Comparison of ENCODE assay signal across 27 cellular contexts in genomic region chrX:105117621-105118020, GRCh38.
"Had no signal": no experiment of that assay in that cellular context is flagged by ENCODE, and none has a peak within 500 bp of the region (broad histone marks: within the 10 kb centered on the region; RNA-seq: fewer than 3 reads in every experiment).

No MANE protein-coding gene starts in this region.

- H3K4me1 Mint-ChIP-seq: activated CD4-positive, alpha-beta memory T cell treated with anti-CD3 and anti-CD28 coated beads, Interleukin-2, amount 10 ng/mL, durations not matched to agents 7 days and 5 days; activated CD4-positive, alpha-beta T cell treated with anti-CD3 and anti-CD28 coated beads, Interleukin-2, amount 10 ng/mL, durations not matched to agents 7 days and 5 days; activated naive CD8-positive, alpha-beta T cell treated with anti-CD3 and anti-CD28 coated beads, Interleukin-2, amount 50 U/mL, for 24 hours had no signal

- H3K4me3 Mint-ChIP-seq: activated CD4-positive, alpha-beta memory T cell treated with anti-CD3 and anti-CD28 coated beads, Interleukin-2, amount 10 ng/mL, durations not matched to agents 7 days and 5 days; activated CD4-positive, alpha-beta T cell treated with anti-CD3 and anti-CD28 coated beads, Interleukin-2, amount 10 ng/mL, durations not matched to agents 7 days and 5 days; activated naive CD8-positive, alpha-beta T cell treated with anti-CD3 and anti-CD28 coated beads, Interleukin-2, amount 50 U/mL, for 24 hours; activated T-cell treated with anti-CD3 and anti-CD28 coated beads, Interleukin-2, amount 50 U/mL, for 24 hours; effector memory CD8-positive, alpha-beta T cell; nephron; stimulated activated naive CD8-positive, alpha-beta T cell treated with anti-CD3 and anti-CD28 coated beads, Interleukin-15, Interleukin-2, amounts not matched to agents 100 ng/mL and 50 ng/mL, for 24 hours; WTC11 had no signal

- FAIRE-seq: urothelium cell line had no signal

- H3K27ac ChIP-seq: cardiac muscle cell, coronary artery, dorsolateral prefrontal cortex, heart right ventricle, left ventricle myocardium inferior, skin epidermis, thoracic aorta had no signal

- H3K4me1 ChIP-seq: heart right ventricle, left ventricle myocardium inferior had no signal

- H3K36me3 ChIP-seq: cardiac muscle cell, heart right ventricle, left ventricle myocardium inferior, thoracic aorta had no signal

- DNase-seq: activated CD4-positive, alpha-beta memory T cell treated with anti-CD3 and anti-CD28 coated beads, Interleukin-2, amount 10 ng/mL, durations not matched to agents 7 days and 5 days; activated CD4-positive, alpha-beta T cell treated with anti-CD3 and anti-CD28 coated beads for 1 hour; activated CD4-positive, alpha-beta T cell treated with anti-CD3 and anti-CD28 coated beads, Interleukin-2, amount 10 ng/mL, durations not matched to agents 7 days and 5 days; activated CD8-positive, alpha-beta memory T cell treated with anti-CD3 and anti-CD28 coated beads, Interleukin-2, amount 50 U/mL, for 48 hours; activated gamma-delta T cell; activated naive CD4-positive, alpha-beta T cell treated with anti-CD3 and anti-CD28 coated beads, Interleukin-2, amount 50 U/mL, for 16 hours; activated naive CD8-positive, alpha-beta T cell treated with anti-CD3 and anti-CD28 coated beads, Interleukin-2, amount 50 U/mL, for 24 hours; activated T-cell treated with anti-CD3 and anti-CD28 coated beads, Interleukin-2, amount 50 U/mL, for 24 hours; cerebellar nuclear complex; dorsolateral prefrontal cortex; effector memory CD8-positive, alpha-beta T cell; heart right ventricle; left ventricle myocardium inferior; posterior cingulate gyrus; retina; stimulated activated CD4-positive, alpha-beta T cell treated with anti-CD3 and anti-CD28 coated beads, Interleukin-12 subunit alpha, Interleukin-12 subunit beta, amount 100 ng/mL, for 4 hours; stimulated activated CD4-positive, alpha-beta T cell treated with anti-CD3 and anti-CD28 coated beads, Interleukin-4, amount 100 ng/mL, for 1 hour; T-helper 2 cell had no signal

- H3K9me3 ChIP-seq: heart right ventricle, left ventricle myocardium inferior, thoracic aorta had no signal

- H3K27me3 Mint-ChIP-seq: activated CD4-positive, alpha-beta memory T cell treated with anti-CD3 and anti-CD28 coated beads, Interleukin-2, amount 10 ng/mL, durations not matched to agents 7 days and 5 days; activated CD4-positive, alpha-beta T cell treated with anti-CD3 and anti-CD28 coated beads, Interleukin-2, amount 10 ng/mL, durations not matched to agents 7 days and 5 days; activated naive CD8-positive, alpha-beta T cell treated with anti-CD3 and anti-CD28 coated beads, Interleukin-2, amount 50 U/mL, for 24 hours; effector memory CD8-positive, alpha-beta T cell; stimulated activated naive CD8-positive, alpha-beta T cell treated with anti-CD3 and anti-CD28 coated beads, Interleukin-15, Interleukin-2, amounts not matched to agents 100 ng/mL and 50 ng/mL, for 24 hours had no signal

- H3K36me3 Mint-ChIP-seq: WTC11 had no signal

- H3K4me3 ChIP-seq: cardiac muscle cell, coronary artery, dorsolateral prefrontal cortex, heart right ventricle, left ventricle myocardium inferior, lung, skin epidermis, thoracic aorta had no signal

- H3K27ac Mint-ChIP-seq: activated CD4-positive, alpha-beta memory T cell treated with anti-CD3 and anti-CD28 coated beads, Interleukin-2, amount 10 ng/mL, durations not matched to agents 7 days and 5 days; activated CD4-positive, alpha-beta T cell treated with anti-CD3 and anti-CD28 coated beads, Interleukin-2, amount 10 ng/mL, durations not matched to agents 7 days and 5 days; activated naive CD8-positive, alpha-beta T cell treated with anti-CD3 and anti-CD28 coated beads, Interleukin-2, amount 50 U/mL, for 24 hours; activated T-cell treated with anti-CD3 and anti-CD28 coated beads, Interleukin-2, amount 50 U/mL, for 24 hours; effector memory CD8-positive, alpha-beta T cell; nephron; stimulated activated naive CD8-positive, alpha-beta T cell treated with anti-CD3 and anti-CD28 coated beads, Interleukin-15, Interleukin-2, amounts not matched to agents 100 ng/mL and 50 ng/mL, for 24 hours; WTC11 had no signal

- H3K9me3 Mint-ChIP-seq: activated CD4-positive, alpha-beta memory T cell treated with anti-CD3 and anti-CD28 coated beads, Interleukin-2, amount 10 ng/mL, durations not matched to agents 7 days and 5 days; activated CD4-positive, alpha-beta T cell treated with anti-CD3 and anti-CD28 coated beads, Interleukin-2, amount 10 ng/mL, durations not matched to agents 7 days and 5 days; activated naive CD8-positive, alpha-beta T cell treated with anti-CD3 and anti-CD28 coated beads, Interleukin-2, amount 50 U/mL, for 24 hours; activated T-cell treated with anti-CD3 and anti-CD28 coated beads, Interleukin-2, amount 50 U/mL, for 24 hours; effector memory CD8-positive, alpha-beta T cell; stimulated activated naive CD8-positive, alpha-beta T cell treated with anti-CD3 and anti-CD28 coated beads, Interleukin-15, Interleukin-2, amounts not matched to agents 100 ng/mL and 50 ng/mL, for 24 hours had no signal
